12 cellular contexts compared by ENCODE assay signal in genomic region chr19:51799998-51800848, GRCh38. TPM values are rescaled to one million over a fixed set of nuclear protein-coding genes. Genes with fewer than 3 reads are reported as not detected.
DNase-seq lines count a peak whose midpoint lies in the region; ATAC-seq, FAIRE-seq and TF ChIP-seq lines count a peak whose summit lies in the region.
"Had no signal": no experiment of that assay in that cellular context is flagged by ENCODE, and none has a peak within 500 bp of the region (broad histone marks: within the 10 kb centered on the region; RNA-seq: fewer than 3 reads in every experiment).

No MANE protein-coding gene starts in this region.

- WGBS in right lobe of liver (ENCODE audit: insufficient coverage, low coverage, low lambda C conversion rate, missing lambda C conversion rate), result 42% methylated on average over 10 of the region's 14 CpGs
- WGBS in tibial nerve, 2 donors, result 82 to 87% methylated on average over 14 of the region's 14 CpGs

- intact Hi-C loops in right lobe of liver (cut with DNase I), result no loop called here
- intact Hi-C loops in mucosa of descending colon (cut with DNase I, micrococcal nuclease), result no loop called here

- no peak for TF ChIP-seq POLR2A in Peyer's patch (IDR thresholded peaks at IDR 0.05)
- no peak for TF ChIP-seq POLR2A in right lobe of liver (IDR thresholded peaks at IDR 0.05)
- TF ChIP-seq POLR2A in tibial nerve (IDR thresholded peaks at IDR 0.05), result no peak

- H3K36me3 ChIP-seq in Peyer's patch (no peaks in the 10 kb centered on the region), duodenal mucosa (ENCODE audit: control insufficient read depth in 1 of 2, insufficient read depth in 2 of 2, low read length in 2 of 2) (no peaks in the 10 kb centered on the region), right lobe of liver (no peaks in the 10 kb centered on the region), tibial nerve (no peaks in the 10 kb centered on the region), mucosa of descending colon (ENCODE audit: low read depth) (no peaks in the 10 kb centered on the region)

- ATAC-seq in right lobe of liver (peak; percentile 25 to 61 (median 52)), mucosa of descending colon (no peak)

- no peak overlapping the region for H3K4me3 ChIP-seq in Peyer's patch
- H3K4me3 ChIP-seq in duodenal mucosa (ENCODE audit: low read depth in 1 of 2, low read length in 2 of 2), result peak overlapping the region in 1 of 2 donors; percentile 38
- H3K4me3 ChIP-seq in right lobe of liver, result no peak overlapping the region
- H3K4me3 ChIP-seq in tibial nerve, result no peak overlapping the region
- H3K4me3 ChIP-seq in mucosa of descending colon, result no peak overlapping the region

- H3K9ac ChIP-seq in duodenal mucosa (ENCODE audit: low read depth in 1 of 2, low read length in 2 of 2), result no peak overlapping the region

- H3K27me3 ChIP-seq in Peyer's patch (no peaks in the 10 kb centered on the region), duodenal mucosa (ENCODE audit: control insufficient read depth in 1 of 2, insufficient read depth in 2 of 2, low read length in 2 of 2) (no peaks in the 10 kb centered on the region), right lobe of liver (no peaks in the 10 kb centered on the region), tibial nerve (no peaks in the 10 kb centered on the region)

- H3K27ac ChIP-seq in Peyer's patch (peak overlapping the region; percentile 24 to 75 (median 59)), duodenal mucosa (ENCODE audit: low read depth, low read length) (peak overlapping the region; percentile 66), right lobe of liver (peak overlapping the region; percentile 64 to 72 (median 69)), tibial nerve (peak overlapping the region in 3 of 4 donors; percentile 5 to 86 (median 42))

- DNase-seq in Peyer's patch, result no peak
- peak in 2 of 3 donors; percentile 59 to 71 for DNase-seq in right lobe of liver
- no peak for DNase-seq in tibial nerve (ENCODE audit: low spot score in 2 of 2)
- DNase-seq in KBM-7, result no peak
- no peak for DNase-seq in GM19239 (ENCODE audit: insufficient read length, low spot score)
- no peak for DNase-seq in mucosa of descending colon
- DNase-seq in activated effector memory CD4-positive, alpha-beta T cell treated with Interleukin-2 at 50 U/mL for 16 hours, result no peak
- DNase-seq: activated B cell treated with CpG ODN at 0.5 μM for 24 hours, DMS 273 treated with DMSO at 0.1 percent for 48 hours, NCI-H2081 treated with DMSO at 0.1 percent for 48 hours had no signal

- TF ChIP-seq EP300 in tibial nerve (IDR thresholded peaks at IDR 0.05), result no peak

- TF ChIP-seq CTCF in Peyer's patch (IDR thresholded peaks at IDR 0.05) (no peak), right lobe of liver (IDR thresholded peaks at IDR 0.05) (no peak), tibial nerve (IDR thresholded peaks at IDR 0.05) (no peak), mucosa of descending colon (IDR thresholded peaks at IDR 0.05) (no peak)

- no peak for FAIRE-seq in GM19239 (lab: Jason Lieb, UNC)

- H3K4me1 ChIP-seq in Peyer's patch, result no peaks in the 10 kb centered on the region
- peaks cover 0 to 6% of the 10 kb centered on the region in 2 donors for H3K4me1 ChIP-seq in duodenal mucosa (ENCODE audit: control insufficient read depth in 1 of 2, insufficient read depth in 2 of 2, low read length in 2 of 2)
- peaks cover 0 to 4% (median 0%) of the 10 kb centered on the region in 4 donors for H3K4me1 ChIP-seq in right lobe of liver
- H3K4me1 ChIP-seq in tibial nerve, result peaks cover 0 to 18% (median 4%) of the 10 kb centered on the region in 4 donors
- H3K4me1 ChIP-seq in mucosa of descending colon (ENCODE audit: low read depth), result no peaks in the 10 kb centered on the region

- H3K9me3 ChIP-seq in Peyer's patch (no peaks in the 10 kb centered on the region), duodenal mucosa (ENCODE audit: control insufficient read depth in 1 of 2, low read length in 2 of 2) (peaks cover 0 to 12% of the 10 kb centered on the region in 2 donors), right lobe of liver (no peaks in the 10 kb centered on the region), tibial nerve (no peaks in the 10 kb centered on the region), mucosa of descending colon (peaks cover 11% of the 10 kb centered on the region)

- in situ Hi-C loops in KBM-7 (cut with MboI; ENCODE audit: low pct_unique_long_range_greater_than_20kb, low sequenced_read_pairs), result no loop called here

RNA-seq across cellular contexts. Expression of gene FPR3, which starts 5.3 kb away (rescaled TPM):
- total RNA-seq in Peyer's patch, result 1 to 10 TPM in 3 of 4 donors, not detected in 1; 2.3 to 3.3 (median 2.7) TPM
- 10 to 100 TPM in 1 of 6 experiments, 1 to 10 TPM in 5; 2.2 to 13.9 (median 4.6) TPM for total RNA-seq in right lobe of liver
- 10 to 100 TPM in 1 of 4 donors, 1 to 10 TPM in 3; 2.3 to 11.7 (median 5.1) TPM for total RNA-seq in tibial nerve
- total RNA-seq in mucosa of descending colon, result 1 to 10 TPM; 3.6 to 9.8 (median 7.4) TPM
- total RNA-seq: osteocyte had no signal

RNA-seq across cellular contexts. Expression of gene FPR2, which starts 39.2 kb away (rescaled TPM):
- total RNA-seq in Peyer's patch (1 to 10 TPM in 1 of 4 donors, not detected in 3; 1.9 TPM), right lobe of liver (1 to 10 TPM in 3 of 6 experiments, under 1 TPM in 3; 0.75 to 1.6 (median 1.1) TPM), tibial nerve (1 to 10 TPM in 2 of 4 donors, under 1 TPM in 2; 0.66 to 4.5 (median 1.0) TPM), mucosa of descending colon (1 to 10 TPM in 1 of 3 donors, under 1 TPM in 1, not detected in 1; 0.41 to 2.7 TPM)
- total RNA-seq: activated B cell treated with CpG ODN at 0.5 μM for 24 hours, osteocyte had no signal

RNA-seq across cellular contexts. Expression of gene FPR1, which starts 48.5 kb away (rescaled TPM):
- total RNA-seq in Peyer's patch, result 1 to 10 TPM; 1.6 to 5.8 (median 2.6) TPM
- 1 to 10 TPM; 1.1 to 9.0 (median 5.2) TPM for total RNA-seq in right lobe of liver
- total RNA-seq in tibial nerve, result 10 to 100 TPM in 1 of 4 donors, 1 to 10 TPM in 3; 1.7 to 36.9 (median 6.4) TPM
- 10 to 100 TPM in 1 of 3 donors, 1 to 10 TPM in 1, not detected in 1; 3.6 to 14.5 TPM for total RNA-seq in mucosa of descending colon
- total RNA-seq: osteocyte had no signal

Comparison
In these comparisons a context has a peak if more than half of its experiments do, and no peak if none do; other contexts are left out.
1. DNase-seq: peak in right lobe of liver (2 of 3); none in Peyer's patch (0 of 3), tibial nerve (0 of 2), KBM-7 (single experiment), GM19239 (single experiment), mucosa of descending colon (0 of 3) and activated effector memory CD4-positive, alpha-beta T cell treated with Interleukin-2 at 50 U/mL for 16 hours (single experiment).
2. Peak in every context shown above with its lines, with median percentiles within 50 percentile points of each other: H3K27ac ChIP-seq.